In the genomic region with DNA sequence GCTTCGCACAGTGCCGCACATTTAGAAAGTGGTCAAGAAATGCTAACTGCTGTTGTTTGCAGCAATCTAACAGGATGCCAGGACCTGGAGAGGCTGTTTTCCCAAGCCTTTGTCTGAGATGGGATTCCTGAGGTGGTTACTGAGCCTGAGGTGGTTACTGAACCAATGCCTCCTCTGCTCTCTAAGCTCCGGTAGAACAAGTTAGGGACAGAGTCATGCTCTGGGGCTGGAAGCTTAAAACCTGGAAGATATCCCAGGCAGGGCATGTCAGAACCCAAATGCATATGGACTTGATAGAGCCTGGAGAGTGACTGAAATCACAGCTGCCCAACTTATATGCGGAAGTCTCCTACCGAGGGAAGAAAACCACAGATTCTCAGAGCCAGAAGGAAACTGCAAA, we compare ENCODE assay signal across 19 cellular contexts. TPM values are rescaled to one million over a fixed set of nuclear protein-coding genes. Genes with fewer than 3 reads are reported as not detected.
"Had no signal": no experiment of that assay in that cellular context is flagged by ENCODE, and none has a peak within 500 bp of the region (broad histone marks: within the 10 kb centered on the region; RNA-seq: fewer than 3 reads in every experiment).

No MANE protein-coding gene starts in this region.

- H3K4me3 ChIP-seq: ascending aorta, cardiac muscle cell, sigmoid colon, upper lobe of left lung had no signal

- H3K36me3 ChIP-seq: ascending aorta, cardiac muscle cell, sigmoid colon, upper lobe of left lung had no signal

- H3K9me3 ChIP-seq: ascending aorta, sigmoid colon, upper lobe of left lung had no signal

- H3K27ac ChIP-seq: ascending aorta, cardiac muscle cell, sigmoid colon, upper lobe of left lung, VCaP had no signal

- H3K27me3 ChIP-seq: ascending aorta, cardiac muscle cell, sigmoid colon, upper lobe of left lung had no signal

- H3K4me1 ChIP-seq: ascending aorta, sigmoid colon, upper lobe of left lung had no signal

- DNase-seq: activated CD4-positive, alpha-beta T cell treated with anti-CD3 and anti-CD28 coated beads for 36 hours; activated CD8-positive, alpha-beta memory T cell treated with anti-CD3 and anti-CD28 coated beads, Interleukin-2, amount 50 U/mL, for 4 hours; activated CD8-positive, alpha-beta T cell treated with anti-CD3 and anti-CD28 coated beads for 36 hours; activated naive CD8-positive, alpha-beta T cell treated with anti-CD3 and anti-CD28 coated beads, Interleukin-2, amount 10 ng/mL, durations not matched to agents 7 days and 5 days; effector CD4-positive, alpha-beta T cell; glutamatergic neuron; immature natural killer cell; left colon; sigmoid colon; stimulated activated CD4-positive, alpha-beta T cell treated with anti-CD3 and anti-CD28 coated beads, Interleukin-2, amount 100 ng/mL, for 24 hours; stimulated activated naive B cell treated with anti-CD40 and anti-IgM and Interleukin-4, amounts not matched to agents 10 μg/mL and 1 μg/mL and 100 μg/mL, for 72 hours; substantia nigra; T-helper 9 cell; upper lobe of left lung had no signal

RNA-seq across cellular contexts. Expression of a gene that starts 46.5 kb away (rescaled TPM):
- total RNA-seq: activated CD4-positive, alpha-beta T cell treated with anti-CD3 and anti-CD28 coated beads for 36 hours; activated CD8-positive, alpha-beta T cell treated with anti-CD3 and anti-CD28 coated beads for 36 hours; activated naive CD8-positive, alpha-beta T cell treated with anti-CD3 and anti-CD28 coated beads, Interleukin-2, amount 10 ng/mL, durations not matched to agents 7 days and 5 days; ascending aorta; left colon; lung microvascular endothelial cell; natural killer cell treated with Interleukin-12 subunit alpha and Interleukin-12 subunit beta and Interleukin-15 and Interleukin-18, amount 100 ng/mL, for 72 hours; sigmoid colon had no signal
- polyA plus RNA-seq: immature natural killer cell had no signal

RNA-seq across cellular contexts. Expression of a gene that starts 49.0 kb away (rescaled TPM):
- total RNA-seq: activated CD8-positive, alpha-beta T cell treated with anti-CD3 and anti-CD28 coated beads for 36 hours; natural killer cell treated with Interleukin-12 subunit alpha and Interleukin-12 subunit beta and Interleukin-15 and Interleukin-18, amount 100 ng/mL, for 72 hours had no signal
